8 cellular contexts compared by ENCODE assay signal in genomic region chr17:7330099-7331015, GRCh38. TPM values are rescaled to one million over a fixed set of nuclear protein-coding genes. Genes with fewer than 3 reads are reported as not detected.
DNase-seq lines count a peak whose midpoint lies in the region; ATAC-seq and TF ChIP-seq lines count a peak whose summit lies in the region.

No MANE protein-coding gene starts in this region.

- ATAC-seq in GM19035 (IDR thresholded peaks at IDR 0.05; ENCODE audit: unreplicated experiment) (peak; percentile 44), HG03280 (IDR thresholded peaks at IDR 0.05; ENCODE audit: unreplicated experiment) (peak; percentile 41), mucosa of descending colon (peak; percentile 66)

- peak; percentile 67 for DNase-seq in AG10803 (ENCODE audit: low read depth)
- DNase-seq in NCI-H82 treated with DMSO at 0.1 percent for 48 hours (lab: John Stamatoyannopoulos, UW; ENCODE audit: unreplicated experiment), result peak; percentile 76
- peak; percentile 59 for DNase-seq in activated T-cell treated with anti-CD3 and anti-CD28 coated beads for 1 hour (ENCODE audit: low read depth)
- DNase-seq in epithelial cell of esophagus (ENCODE audit: low read depth), result peak; percentile 85
- peak; percentile 78 to 87 (median 85) for DNase-seq in mucosa of descending colon
- DNase-seq in stimulated activated CD8-positive, alpha-beta memory T cell treated with anti-CD3 and anti-CD28 coated beads, Interleukin-4, amount 100 ng/mL, for 24 hours (ENCODE audit: low read depth), result peak; percentile 75

- peak overlapping the region; percentile 97 for H3K4me3 ChIP-seq in AG10803 (ENCODE audit: low read length)
- H3K4me3 ChIP-seq in epithelial cell of esophagus (ENCODE audit: low read length), result peak overlapping the region; percentile 91
- H3K4me3 ChIP-seq in mucosa of descending colon, result peak overlapping the region; percentile 75

- TF ChIP-seq CTCF in AG10803 (conservative IDR thresholded peaks at IDR 0.05; ENCODE audit: low read length), result no peak
- TF ChIP-seq CTCF in epithelial cell of esophagus (IDR thresholded peaks at IDR 0.05; ENCODE audit: insufficient read depth, low read depth, low read length, missing control alignments), result no peak
- TF ChIP-seq CTCF in mucosa of descending colon (IDR thresholded peaks at IDR 0.05), result no peak

- H3K4me1 ChIP-seq in mucosa of descending colon (ENCODE audit: low read depth), result peaks cover 12% of the 10 kb centered on the region

- H3K9me3 ChIP-seq in mucosa of descending colon, result no peaks in the 10 kb centered on the region

- intact Hi-C loops in mucosa of descending colon (cut with DNase I, micrococcal nuclease), result no loop called here

- H3K36me3 ChIP-seq in mucosa of descending colon (ENCODE audit: low read depth), result peaks cover 3% of the 10 kb centered on the region

RNA-seq across cellular contexts. Expression of gene NEURL4, which starts 1.2 kb away (rescaled TPM):
- 10 to 100 TPM; 39.0 to 59.1 (median 44.9) TPM for total RNA-seq in mucosa of descending colon

RNA-seq across cellular contexts. Expression of gene ACAP1, which starts 6.0 kb away (rescaled TPM):
- 10 to 100 TPM in 2 of 3 donors, 1 to 10 TPM in 1; 9.2 to 16.5 (median 11.2) TPM for total RNA-seq in mucosa of descending colon

RNA-seq across cellular contexts. Expression of gene GPS2, which starts 15.2 kb away (rescaled TPM):
- 10 to 100 TPM; 68.1 to 89.8 (median 83.2) TPM for total RNA-seq in mucosa of descending colon

RNA-seq across cellular contexts. Expression of gene KCTD11, which starts 21.6 kb away (rescaled TPM):
- total RNA-seq in mucosa of descending colon, result 10 to 100 TPM in 1 of 3 donors, 1 to 10 TPM in 2; 8.2 to 10.3 (median 8.5) TPM

RNA-seq across cellular contexts. Expression of gene EIF5A, which starts 22.9 kb away (rescaled TPM):
- 100 to 1,000 TPM; 281 to 492 (median 313) TPM for total RNA-seq in mucosa of descending colon

Comparison
In these comparisons a context has a peak if more than half of its experiments do, and no peak if none do; other contexts are left out.
1. Peak in every context shown above with its lines: DNase-seq, ATAC-seq and H3K4me3 ChIP-seq.